Comparison of ENCODE assay signal across 22 cellular contexts in genomic region chr12:30824311-30824710, GRCh38.
A peak's percentile ranks its signal among the peaks of the same experiment; 100 is the strongest.
DNase-seq lines count a peak whose midpoint lies in the region; ATAC-seq and TF ChIP-seq lines count a peak whose summit lies in the region.
"Had no signal": no experiment of that assay in that cellular context is flagged by ENCODE, and none has a peak within 500 bp of the region (broad histone marks: within the 10 kb centered on the region; RNA-seq: fewer than 3 reads in every experiment).

No MANE protein-coding gene starts in this region.

- peaks cover 53% of the 10 kb centered on the region for H3K27me3 Mint-ChIP-seq in activated T-cell treated with anti-CD3 and anti-CD28 coated beads, Interleukin-2, amount 50 U/mL, for 4 hours (ENCODE audit: low read depth)
- peaks cover 19 to 45% (median 42%) of the 10 kb centered on the region in 5 donors for H3K27me3 Mint-ChIP-seq in naive thymus-derived CD8-positive, alpha-beta T cell

- H3K9me3 Mint-ChIP-seq in activated T-cell treated with anti-CD3 and anti-CD28 coated beads, Interleukin-2, amount 50 U/mL, for 4 hours, result no peaks in the 10 kb centered on the region
- H3K9me3 Mint-ChIP-seq in naive thymus-derived CD8-positive, alpha-beta T cell, result no peaks in the 10 kb centered on the region
- H3K9me3 Mint-ChIP-seq: activated naive CD4-positive, alpha-beta T cell treated with anti-CD3 and anti-CD28 coated beads, Interleukin-2, amount 50 U/mL, for 24 hours; stimulated activated naive B cell treated with anti-CD40 and anti-IgM and Interleukin-4, amounts not matched to agents 10 μg/mL and 1 μg/mL and 100 μg/mL, for 72 hours had no signal

- ATAC-seq in activated T-cell treated with anti-CD3 and anti-CD28 coated beads, Interleukin-2, amount 50 U/mL, for 4 hours, result no peak
- ATAC-seq in naive thymus-derived CD8-positive, alpha-beta T cell, result no peak
- no peak for ATAC-seq in GM21447 (IDR thresholded peaks at IDR 0.05; ENCODE audit: unreplicated experiment)
- no peak for ATAC-seq in body of pancreas
- ATAC-seq in HG03378 (IDR thresholded peaks at IDR 0.05; ENCODE audit: unreplicated experiment), result no peak
- ATAC-seq: stimulated activated naive B cell treated with anti-CD40 and anti-IgM and Interleukin-4, amounts not matched to agents 10 μg/mL and 1 μg/mL and 100 μg/mL, for 72 hours had no signal

- no peak for TF ChIP-seq CTCF in body of pancreas (IDR thresholded peaks at IDR 0.05)

- POLR2A ChIA-PET in naive thymus-derived CD8-positive, alpha-beta T cell (lab: Charles Lee), result no interaction called here

- H3K27ac Mint-ChIP-seq in naive thymus-derived CD8-positive, alpha-beta T cell, result no peak overlapping the region
- H3K27ac Mint-ChIP-seq: activated naive CD4-positive, alpha-beta T cell treated with anti-CD3 and anti-CD28 coated beads, Interleukin-2, amount 50 U/mL, for 24 hours; stimulated activated naive B cell treated with anti-CD40 and anti-IgM and Interleukin-4, amounts not matched to agents 10 μg/mL and 1 μg/mL and 100 μg/mL, for 72 hours had no signal

- no peak for DNase-seq in activated T-cell treated with anti-CD3 and anti-CD28 coated beads, Interleukin-2, amount 50 U/mL, for 4 hours
- DNase-seq in activated T-cell treated with anti-CD3 and anti-CD28 coated beads, Interleukin-2, amount 50 U/mL, for 48 hours, result no peak
- peak; percentile 39 for DNase-seq in ecto neural progenitor cell (ENCODE audit: low spot score)
- DNase-seq in naive thymus-derived CD8-positive, alpha-beta T cell, result no peak
- DNase-seq in body of pancreas, result no peak
- no peak for DNase-seq in effector CD4-positive, alpha-beta T cell
- DNase-seq: activated CD4-positive, alpha-beta T cell treated with anti-CD3 and anti-CD28 coated beads, Interleukin-2, amount 50 U/mL, for 48 hours; anterior cingulate cortex; effector CD8-positive, alpha-beta T cell; left ventricle myocardium inferior; MG63; NCI-H1105 treated with DMSO at 0.1 percent for 48 hours; NCI-H2029; NCI-H524 treated with DMSO at 0.1 percent for 48 hours; ovary; stimulated activated naive B cell treated with anti-CD40 and anti-IgM and Interleukin-4, amounts not matched to agents 10 μg/mL and 1 μg/mL and 100 μg/mL, for 72 hours; upper lobe of left lung had no signal

- no peak overlapping the region for H3K27ac ChIP-seq in body of pancreas
- H3K27ac ChIP-seq: A549, KMS-11, left ventricle myocardium inferior, ovary, upper lobe of left lung had no signal

- H3K36me3 ChIP-seq in body of pancreas (replicated peaks in 1 of 2; ENCODE audit: insufficient read depth in 1 of 2, low read depth in 2 of 2), result no peaks in the 10 kb centered on the region
- H3K36me3 ChIP-seq: left ventricle myocardium inferior, MG63, ovary, upper lobe of left lung had no signal

- H3K27me3 ChIP-seq in body of pancreas, result no peaks in the 10 kb centered on the region
- H3K27me3 ChIP-seq: ovary, upper lobe of left lung had no signal

- 88 to 93% methylated on average over 5 of the region's 5 CpGs for WGBS in body of pancreas, 2 donors

- H3K4me1 Mint-ChIP-seq in activated T-cell treated with anti-CD3 and anti-CD28 coated beads, Interleukin-2, amount 50 U/mL, for 4 hours (ENCODE audit: low read depth), result peaks cover 15% of the 10 kb centered on the region
- H3K4me1 Mint-ChIP-seq in naive thymus-derived CD8-positive, alpha-beta T cell, result peaks cover 10 to 14% (median 11%) of the 10 kb centered on the region in 4 donors

- peaks cover 19% of the 10 kb centered on the region for H3K4me1 ChIP-seq in body of pancreas

- H3K9me3 ChIP-seq in body of pancreas, result no peaks in the 10 kb centered on the region
- H3K9me3 ChIP-seq: A549, left ventricle myocardium inferior, MG63, ovary, upper lobe of left lung had no signal

- peak overlapping the region; percentile 62 for H3K4me3 Mint-ChIP-seq in activated T-cell treated with anti-CD3 and anti-CD28 coated beads, Interleukin-2, amount 50 U/mL, for 4 hours
- peak overlapping the region in 8 of 10 donors; percentile 47 to 98 (median 84) for H3K4me3 Mint-ChIP-seq in naive thymus-derived CD8-positive, alpha-beta T cell

- no peaks in the 10 kb centered on the region for H3K36me3 Mint-ChIP-seq in activated T-cell treated with anti-CD3 and anti-CD28 coated beads, Interleukin-2, amount 50 U/mL, for 4 hours (ENCODE audit: insufficient read depth)
- no peaks in the 10 kb centered on the region for H3K36me3 Mint-ChIP-seq in naive thymus-derived CD8-positive, alpha-beta T cell
- H3K36me3 Mint-ChIP-seq: activated naive CD4-positive, alpha-beta T cell treated with anti-CD3 and anti-CD28 coated beads, Interleukin-2, amount 50 U/mL, for 24 hours; stimulated activated naive B cell treated with anti-CD40 and anti-IgM and Interleukin-4, amounts not matched to agents 10 μg/mL and 1 μg/mL and 100 μg/mL, for 72 hours had no signal

- TF ChIP-seq POLR2A in body of pancreas (IDR thresholded peaks at IDR 0.05), result no peak

- H3K4me3 ChIP-seq in body of pancreas, result no peak overlapping the region
- H3K4me3 ChIP-seq: A549, left ventricle myocardium inferior, MG63, ovary, upper lobe of left lung had no signal

- intact Hi-C loops in body of pancreas (cut with DNase I), result no loop called here
